8 cellular contexts compared by ENCODE assay signal in genomic region chr12:109573029-109573913, GRCh38. TPM values are rescaled to one million over a fixed set of nuclear protein-coding genes. Genes with fewer than 3 reads are reported as not detected.
DNase-seq lines count a peak whose midpoint lies in the region; ATAC-seq and TF ChIP-seq lines count a peak whose summit lies in the region.

TSS of gene MMAB (minus strand) at chr12:109573504. CDS start at chr12:109573480, 24 bp downstream.
TSS of gene MVK (plus strand) at chr12:109573794. CDS start at chr12:109574823, 1,029 bp downstream.

- H3K4me3 ChIP-seq in heart right ventricle (peak within 1 kb of the TSS; percentile 48 to 91 (median 80)), upper lobe of left lung (peak within 1 kb of the TSS; percentile 54 to 76 (median 62))

- in situ Hi-C loops in GM13976 (cut with MboI; ENCODE audit: low sequenced_read_pairs, unreplicated experiment) = no loop called here

- H3K9me3 ChIP-seq in heart right ventricle (no peaks in the 10 kb centered on the region), upper lobe of left lung (no peaks in the 10 kb centered on the region)

- TF ChIP-seq CTCF in GM13976 (IDR thresholded peaks at IDR 0.05; ENCODE audit: borderline replicate concordance, control extremely low read depth, extremely low read depth, insufficient read depth, missing control alignments) (no peak), heart right ventricle (IDR thresholded peaks at IDR 0.05) (no peak), upper lobe of left lung (IDR thresholded peaks at IDR 0.05) (peak in 2 of 6 experiments; percentile 14 to 24)

- ATAC-seq in HG02870 (IDR thresholded peaks at IDR 0.05; ENCODE audit: unreplicated experiment) = peak; percentile 94
- peak; percentile 97 to 100 (median 99) for ATAC-seq in heart right ventricle
- ATAC-seq in upper lobe of left lung (ENCODE audit: low FRiP score in 2 of 2) = peak; percentile 98 to 99

- TF ChIP-seq POLR2A in upper lobe of left lung (IDR thresholded peaks at IDR 0.05) = peak in 3 of 4 donors; percentile 56 to 81 (median 68)

- peaks cover 4 to 37% (median 18%) of the 10 kb centered on the region in 9 donors for H3K4me1 ChIP-seq in heart right ventricle
- H3K4me1 ChIP-seq in upper lobe of left lung = peaks cover 14 to 29% (median 16%) of the 10 kb centered on the region in 4 donors

- intact Hi-C loops in T-helper 1 cell treated with Interleukin-12 subunit alpha and Interleukin-12 subunit beta and Interleukin-4 antibody, amounts not matched to agents 30 ng/mL and 1 ng/mL, for 36 hours (cut with micrococcal nuclease) = loop anchor here (1.0 to 10.0 kb wide), 15 partner anchors 22 to 1862 kb away; partner anchors contain the start of genes C12orf76, FAM222A, FICD and GLTP
- intact Hi-C loops in heart right ventricle (cut with DNase I) (loop anchor here in 5 of 10 donors (2.0 to 10.0 kb wide), 4 partner anchors 48 to 56 kb away; no protein-coding TSS in a partner anchor), posterior cingulate gyrus (cut with DNase I) (loop anchor here (10.0 kb wide), 1 partner anchor 48 kb away; no protein-coding TSS in a partner anchor)

- H3K27ac ChIP-seq in heart right ventricle = peak within 1 kb of the TSS; percentile 72 to 92 (median 88)
- peak within 1 kb of the TSS; percentile 85 to 92 (median 90) for H3K27ac ChIP-seq in upper lobe of left lung

- DNase-seq in GM13976 (ENCODE audit: low spot score) (peak; percentile 99), NCI-H146 treated with DMSO at 0.1 percent for 48 hours (lab: John Stamatoyannopoulos, UW; ENCODE audit: unreplicated experiment) (peak; percentile 98), amniotic epithelial cell (ENCODE audit: low read depth) (peak; percentile 99), heart right ventricle (peak; percentile 97 to 99), posterior cingulate gyrus (peak; percentile 97 to 100 (median 99)), upper lobe of left lung (peak; percentile 96 to 99)

- peak in 1 of 4 donors; percentile 76 for TF ChIP-seq EP300 in upper lobe of left lung (IDR thresholded peaks at IDR 0.05)

- H3K36me3 ChIP-seq in heart right ventricle (peaks cover 0 to 67% (median 9%) of the 10 kb centered on the region in 9 donors), upper lobe of left lung (peaks cover 11 to 51% (median 29%) of the 10 kb centered on the region in 4 donors)

- H3K27me3 ChIP-seq in heart right ventricle (no peaks in the 10 kb centered on the region), upper lobe of left lung (no peaks in the 10 kb centered on the region)

- 1% methylated on average over 74 of the region's 74 CpGs for WGBS in heart right ventricle, 2 donors
- 0 to 2% methylated on average over 26 to 39 of the region's 74 CpGs for WGBS in upper lobe of left lung, 2 donors

RNA-seq across cellular contexts. Expression of gene MMAB, which starts in this region (rescaled TPM):
- 23.3 and 24.1 TPM in 2 replicates for total RNA-seq in T-helper 1 cell treated with Interleukin-12 subunit alpha and Interleukin-12 subunit beta and Interleukin-4 antibody, amounts not matched to agents 30 ng/mL and 1 ng/mL, for 36 hours
- 10 to 100 TPM; 27.7 to 50.7 (median 43.8) TPM for total RNA-seq in heart right ventricle
- polyA plus RNA-seq in heart right ventricle = 10 to 100 TPM; 38.5 to 41.3 TPM
- total RNA-seq in upper lobe of left lung = 10 to 100 TPM; 14.9 to 68.8 (median 39.2) TPM

RNA-seq across cellular contexts. Expression of gene MVK, which starts in this region (rescaled TPM):
- 14.1 and 14.2 TPM in 2 replicates for total RNA-seq in T-helper 1 cell treated with Interleukin-12 subunit alpha and Interleukin-12 subunit beta and Interleukin-4 antibody, amounts not matched to agents 30 ng/mL and 1 ng/mL, for 36 hours
- total RNA-seq in heart right ventricle = 10 to 100 TPM in 3 of 10 donors, 1 to 10 TPM in 7; 7.9 to 12.0 (median 9.2) TPM
- polyA plus RNA-seq in heart right ventricle = 10 to 100 TPM; 11.2 to 18.1 TPM
- 10 to 100 TPM; 22.2 to 56.2 (median 41.5) TPM for total RNA-seq in upper lobe of left lung

Comparison
In these comparisons a context has a peak if more than half of its experiments do, and no peak if none do; other contexts are left out.
1. Peak in every context shown above with its lines: DNase-seq, ATAC-seq, H3K4me3 ChIP-seq and H3K27ac ChIP-seq.